ENCODE assay signal across 20 cellular contexts in the genomic region with DNA sequence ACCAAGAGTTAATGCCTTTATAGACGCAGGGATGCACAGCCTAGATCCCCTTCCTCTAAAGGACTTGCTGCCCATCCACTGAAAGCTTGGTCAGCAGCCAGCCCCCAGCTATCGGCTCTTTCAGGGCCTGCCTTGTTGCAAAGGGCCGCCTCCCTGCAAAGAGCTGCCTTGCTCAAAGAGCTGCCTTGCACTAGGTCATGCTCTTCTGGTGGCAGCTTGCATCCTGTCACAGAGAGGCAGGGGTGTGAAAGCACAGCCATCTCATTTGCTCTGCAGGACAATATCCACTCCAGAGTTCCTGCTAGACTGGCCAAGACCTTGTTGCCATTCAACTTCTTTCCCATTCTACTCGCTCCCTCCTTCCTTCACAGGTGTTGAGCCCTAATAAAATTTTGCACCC.
"Had no signal": no experiment of that assay in that cellular context is flagged by ENCODE, and none has a peak within 500 bp of the region (broad histone marks: within the 10 kb centered on the region; RNA-seq: fewer than 3 reads in every experiment).

No MANE protein-coding gene starts in this region.

- H3K9me3 ChIP-seq: psoas muscle, stomach, testis, upper lobe of left lung had no signal

- ATAC-seq: activated CD8-positive, alpha-beta T cell treated with anti-CD3 and anti-CD28 coated beads for 36 hours; activated naive CD4-positive, alpha-beta T cell treated with anti-CD3 and anti-CD28 coated beads, Interleukin-2, amount 50 U/mL, for 72 hours; activated T-cell treated with anti-CD3 and anti-CD28 coated beads, Interleukin-2, amount 50 U/mL, for 72 hours; naive thymus-derived CD8-positive, alpha-beta T cell; psoas muscle had no signal

- DNase-seq: activated B cell treated with CpG ODN at 0.5 μM for 24 hours; activated CD4-positive, alpha-beta T cell treated with anti-CD3 and anti-CD28 coated beads for 48 hours; activated CD8-positive, alpha-beta T cell treated with anti-CD3 and anti-CD28 coated beads for 36 hours; activated gamma-delta T cell; activated T-cell treated with anti-CD3 and anti-CD28 coated beads, Interleukin-2, amount 50 U/mL, for 72 hours; central memory CD4-positive, alpha-beta T cell; cortex of kidney; effector CD4-positive, alpha-beta T cell; foreskin fibroblast; glutamatergic neuron; kidney glomerular epithelial cell; naive thymus-derived CD8-positive, alpha-beta T cell; occipital lobe; psoas muscle; stimulated activated CD4-positive, alpha-beta T cell treated with anti-CD3 and anti-CD28 coated beads, Interleukin-1b, Interleukin-23, amount 100 ng/mL, for 48 hours; stomach; SW 1271; testis; upper lobe of left lung had no signal

- H3K27ac Mint-ChIP-seq: activated B cell treated with CpG ODN at 0.5 μM for 24 hours; activated CD8-positive, alpha-beta T cell treated with anti-CD3 and anti-CD28 coated beads for 36 hours; activated naive CD4-positive, alpha-beta T cell treated with anti-CD3 and anti-CD28 coated beads, Interleukin-2, amount 50 U/mL, for 72 hours; activated T-cell treated with anti-CD3 and anti-CD28 coated beads, Interleukin-2, amount 50 U/mL, for 72 hours; naive thymus-derived CD8-positive, alpha-beta T cell had no signal

- H3K27ac ChIP-seq: psoas muscle, testis, upper lobe of left lung had no signal

- H3K36me3 Mint-ChIP-seq: activated naive CD4-positive, alpha-beta T cell treated with anti-CD3 and anti-CD28 coated beads, Interleukin-2, amount 50 U/mL, for 72 hours; naive thymus-derived CD8-positive, alpha-beta T cell had no signal

- H3K27me3 ChIP-seq: stomach, testis, upper lobe of left lung had no signal

- H3K4me3 Mint-ChIP-seq: activated B cell treated with CpG ODN at 0.5 μM for 24 hours; activated CD8-positive, alpha-beta T cell treated with anti-CD3 and anti-CD28 coated beads for 36 hours; activated T-cell treated with anti-CD3 and anti-CD28 coated beads, Interleukin-2, amount 50 U/mL, for 72 hours; naive thymus-derived CD8-positive, alpha-beta T cell had no signal

- H3K36me3 ChIP-seq: stomach, upper lobe of left lung had no signal

- H3K9me3 Mint-ChIP-seq: activated B cell treated with CpG ODN at 0.5 μM for 24 hours; activated CD8-positive, alpha-beta T cell treated with anti-CD3 and anti-CD28 coated beads for 36 hours; activated naive CD4-positive, alpha-beta T cell treated with anti-CD3 and anti-CD28 coated beads, Interleukin-2, amount 50 U/mL, for 72 hours; activated T-cell treated with anti-CD3 and anti-CD28 coated beads, Interleukin-2, amount 50 U/mL, for 72 hours had no signal

- H3K4me1 ChIP-seq: testis had no signal

- H3K4me3 ChIP-seq: psoas muscle, stomach, testis, upper lobe of left lung had no signal
